ENCODE assay signal across 1 cellular context in the genomic region with DNA sequence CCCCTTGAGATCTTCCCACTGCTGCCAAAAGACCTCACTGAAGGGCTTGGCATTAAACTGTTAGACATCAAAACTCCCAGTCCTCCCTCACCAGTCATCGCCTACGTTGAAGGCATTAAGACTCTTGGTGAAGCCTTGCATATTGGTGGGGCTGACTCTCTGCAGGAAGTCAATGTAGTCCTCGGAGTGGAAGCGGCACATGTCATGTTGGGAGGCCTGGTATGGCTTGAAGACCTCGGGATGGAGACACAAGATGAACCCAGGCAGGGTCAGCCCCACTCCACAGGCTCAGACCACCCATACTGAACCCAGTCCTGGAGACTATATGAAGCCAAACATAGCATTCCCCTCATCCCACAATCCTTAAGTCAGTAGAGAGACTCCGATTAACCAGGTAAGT.
TF ChIP-seq lines count a peak whose summit lies in the region.

No MANE protein-coding gene starts in this region.

TF ChIP-seq in neural cell, 6 proteins besides CTCF, POLR2A, EP300 and RAD21:
- TF ChIP-seq, protein P1, sequence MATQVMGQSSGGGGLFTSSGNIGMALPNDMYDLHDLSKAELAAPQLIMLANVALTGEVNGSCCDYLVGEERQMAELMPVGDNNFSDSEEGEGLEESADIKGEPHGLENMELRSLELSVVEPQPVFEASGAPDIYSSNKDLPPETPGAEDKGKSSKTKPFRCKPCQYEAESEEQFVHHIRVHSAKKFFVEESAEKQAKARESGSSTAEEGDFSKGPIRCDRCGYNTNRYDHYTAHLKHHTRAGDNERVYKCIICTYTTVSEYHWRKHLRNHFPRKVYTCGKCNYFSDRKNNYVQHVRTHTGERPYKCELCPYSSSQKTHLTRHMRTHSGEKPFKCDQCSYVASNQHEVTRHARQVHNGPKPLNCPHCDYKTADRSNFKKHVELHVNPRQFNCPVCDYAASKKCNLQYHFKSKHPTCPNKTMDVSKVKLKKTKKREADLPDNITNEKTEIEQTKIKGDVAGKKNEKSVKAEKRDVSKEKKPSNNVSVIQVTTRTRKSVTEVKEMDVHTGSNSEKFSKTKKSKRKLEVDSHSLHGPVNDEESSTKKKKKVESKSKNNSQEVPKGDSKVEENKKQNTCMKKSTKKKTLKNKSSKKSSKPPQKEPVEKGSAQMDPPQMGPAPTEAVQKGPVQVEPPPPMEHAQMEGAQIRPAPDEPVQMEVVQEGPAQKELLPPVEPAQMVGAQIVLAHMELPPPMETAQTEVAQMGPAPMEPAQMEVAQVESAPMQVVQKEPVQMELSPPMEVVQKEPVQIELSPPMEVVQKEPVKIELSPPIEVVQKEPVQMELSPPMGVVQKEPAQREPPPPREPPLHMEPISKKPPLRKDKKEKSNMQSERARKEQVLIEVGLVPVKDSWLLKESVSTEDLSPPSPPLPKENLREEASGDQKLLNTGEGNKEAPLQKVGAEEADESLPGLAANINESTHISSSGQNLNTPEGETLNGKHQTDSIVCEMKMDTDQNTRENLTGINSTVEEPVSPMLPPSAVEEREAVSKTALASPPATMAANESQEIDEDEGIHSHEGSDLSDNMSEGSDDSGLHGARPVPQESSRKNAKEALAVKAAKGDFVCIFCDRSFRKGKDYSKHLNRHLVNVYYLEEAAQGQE (IDR thresholded peaks at IDR 0.05; ENCODE audit: borderline replicate concordance) = no peak
- TF ChIP-seq SMC3 (conservative IDR thresholded peaks at IDR 0.05; ENCODE audit: poor library complexity) = no peak
- no peak for TF ChIP-seq POLR2AphosphoS5 (IDR thresholded peaks at IDR 0.05)
- TF ChIP-seq TAF1 (IDR thresholded peaks at IDR 0.05; ENCODE audit: low read depth) = no peak
- no peak for TF ChIP-seq MXI1 (conservative IDR thresholded peaks at IDR 0.05; ENCODE audit: poor library complexity, severe bottlenecking)
- no peak for TF ChIP-seq EZH2 (IDR thresholded peaks at IDR 0.05; ENCODE audit: borderline replicate concordance, insufficient read depth, low read length, poor library complexity, severe bottlenecking)
